In the genomic region with DNA sequence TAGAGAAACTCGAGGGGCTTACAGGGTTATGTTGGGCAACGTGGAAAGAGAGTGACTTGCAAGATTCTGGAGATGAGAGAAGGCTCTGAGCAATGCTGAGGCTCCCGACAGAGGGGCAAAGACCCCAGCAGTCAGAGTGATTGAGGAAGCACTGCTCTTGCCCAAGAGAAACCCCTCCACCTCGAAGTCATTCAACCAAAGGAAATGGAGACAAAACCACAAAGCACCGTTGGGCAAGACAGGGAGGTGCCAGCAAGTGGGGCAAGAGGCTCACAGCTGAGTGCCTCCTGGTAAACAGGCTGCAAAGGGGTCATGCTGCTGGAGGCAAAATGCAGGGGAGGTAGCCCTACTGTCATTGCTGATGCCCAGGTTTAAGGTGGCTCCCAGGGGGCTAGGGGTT, we compare ENCODE assay signal across 8 cellular contexts. TPM values are rescaled to one million over a fixed set of nuclear protein-coding genes. Genes with fewer than 3 reads are reported as not detected.
DNase-seq lines count a peak whose midpoint lies in the region; ATAC-seq and TF ChIP-seq lines count a peak whose summit lies in the region.

No MANE protein-coding gene starts in this region.

- H3K9ac ChIP-seq in smooth muscle cell (ENCODE audit: low read depth): no peak overlapping the region

- H3K27ac Mint-ChIP-seq in Calu3 (ENCODE audit: unreplicated experiment): no peak overlapping the region

- BruUV-seq in Calu3 (replicated peaks; lab: Mats Ljungman, UMichigan): no TSS peak

- peak overlapping the region in 1 of 2 donors; percentile 82 for H3K27ac ChIP-seq in lung (ENCODE audit: low read depth in 1 of 2, low read length in 1 of 2)
- H3K27ac ChIP-seq in smooth muscle cell (ENCODE audit: low read depth): no peak overlapping the region

- H3K4me3 Mint-ChIP-seq in Calu3 (ENCODE audit: low read depth, unreplicated experiment): no peak overlapping the region

- H3K9me3 Mint-ChIP-seq in Calu3 (ENCODE audit: low read depth, unreplicated experiment): no peaks in the 10 kb centered on the region

- 15 to 33% methylated on average over 5 of the region's 5 CpGs for WGBS in lung, 2 donors
- WGBS in smooth muscle cell (ENCODE audit: low lambda C conversion rate): 60% methylated on average over 5 of the region's 5 CpGs

- H3K9me3 ChIP-seq in lung (ENCODE audit: control insufficient read depth in 2 of 2, insufficient read depth in 1 of 2, low read length in 1 of 2) (no peaks in the 10 kb centered on the region), smooth muscle cell (replicated peaks; ENCODE audit: low read depth) (no peaks in the 10 kb centered on the region)

- H3F3A ChIP-seq in smooth muscle cell (ENCODE audit: low read depth): peaks cover 3% of the 10 kb centered on the region

- H4K20me1 ChIP-seq in smooth muscle cell (ENCODE audit: low read depth): no peaks in the 10 kb centered on the region

- H3K27me3 ChIP-seq in lung (ENCODE audit: control insufficient read depth, insufficient read depth) (no peaks in the 10 kb centered on the region), smooth muscle cell (ENCODE audit: low read depth) (no peaks in the 10 kb centered on the region)

- H3K36me3 ChIP-seq in lung (ENCODE audit: control insufficient read depth in 2 of 2, insufficient read depth in 2 of 2, low read length in 2 of 2) (no peaks in the 10 kb centered on the region), smooth muscle cell (ENCODE audit: low read depth) (no peaks in the 10 kb centered on the region)

- no peaks in the 10 kb centered on the region for H3K27me3 Mint-ChIP-seq in Calu3 (ENCODE audit: unreplicated experiment)

- intact Hi-C loops in Calu3 (cut with micrococcal nuclease; ENCODE audit: unreplicated experiment): no loop called here

- no peak for TF ChIP-seq CTCF in Calu3 (IDR thresholded peaks at IDR 0.05; ENCODE audit: unreplicated experiment)
- no peak for TF ChIP-seq CTCF in lung (IDR thresholded peaks at IDR 0.05; ENCODE audit: control extremely low read depth, extremely low read depth)
- no peak for TF ChIP-seq CTCF in smooth muscle cell (IDR thresholded peaks at IDR 0.05; ENCODE audit: borderline replicate concordance, insufficient read depth, poor library complexity, severe bottlenecking)

- DNase-seq in Calu3 (peak; percentile 40), NAMALWA (ENCODE audit: low spot score) (peak; percentile 85), activated T-cell treated with anti-CD3 and anti-CD28 coated beads for 1 hour (ENCODE audit: low read depth) (peak; percentile 32), lung (ENCODE audit: low spot score) (peak; percentile 72), smooth muscle cell (lab: John Stamatoyannopoulos, UW; ENCODE audit: unreplicated experiment) (no peak)

- CTCF ChIA-PET in Calu3 (lab: Charles Lee): interaction anchor here (0.9 to 1.8 kb wide), 2 partner anchors 11 to 65 kb away, joined by 3 to 6 read pairs; no protein-coding TSS in a partner anchor

- no peak for ATAC-seq in lung (ENCODE audit: insufficient read depth, low FRiP score)
- ATAC-seq in GM18870 (IDR thresholded peaks at IDR 0.05; ENCODE audit: unreplicated experiment): no peak
- ATAC-seq in GM19023 (IDR thresholded peaks at IDR 0.05; ENCODE audit: unreplicated experiment): no peak
- ATAC-seq in GM18907 (IDR thresholded peaks at IDR 0.05; ENCODE audit: unreplicated experiment): no peak

- peaks cover 14% of the 10 kb centered on the region for H3K36me3 Mint-ChIP-seq in Calu3 (ENCODE audit: insufficient read depth, unreplicated experiment)

- peaks cover 22% of the 10 kb centered on the region for H3K4me1 Mint-ChIP-seq in Calu3 (ENCODE audit: low read depth, unreplicated experiment)

- H3K4me1 ChIP-seq in lung (ENCODE audit: control insufficient read depth in 2 of 2, insufficient read depth in 2 of 2, low read length in 2 of 2) (peaks cover 0 to 14% of the 10 kb centered on the region in 2 donors), smooth muscle cell (ENCODE audit: low read depth) (peaks cover 5% of the 10 kb centered on the region)

- H3K4me2 ChIP-seq in smooth muscle cell: no peak overlapping the region

- H2AFZ ChIP-seq in smooth muscle cell (ENCODE audit: low read depth): no peak overlapping the region

- H3K79me2 ChIP-seq in smooth muscle cell (ENCODE audit: low read depth): no peaks in the 10 kb centered on the region

- no peak overlapping the region for H3K4me3 ChIP-seq in lung
- no peak overlapping the region for H3K4me3 ChIP-seq in smooth muscle cell

RNA-seq across cellular contexts. Expression of a gene that starts 17.9 kb away (rescaled TPM):
- total RNA-seq in Calu3 (2022) (526 and 606 TPM in 2 replicates), lung (100 to 1,000 TPM; 398 to 667 TPM), smooth muscle cell (350 and 378 TPM in 2 replicates)
- polyA plus RNA-seq in lung (100 to 1,000 TPM; 184 to 266 TPM), smooth muscle cell (361 and 382 TPM in 2 replicates)
